ENCODE assay signal across 19 cellular contexts in the genomic region with DNA sequence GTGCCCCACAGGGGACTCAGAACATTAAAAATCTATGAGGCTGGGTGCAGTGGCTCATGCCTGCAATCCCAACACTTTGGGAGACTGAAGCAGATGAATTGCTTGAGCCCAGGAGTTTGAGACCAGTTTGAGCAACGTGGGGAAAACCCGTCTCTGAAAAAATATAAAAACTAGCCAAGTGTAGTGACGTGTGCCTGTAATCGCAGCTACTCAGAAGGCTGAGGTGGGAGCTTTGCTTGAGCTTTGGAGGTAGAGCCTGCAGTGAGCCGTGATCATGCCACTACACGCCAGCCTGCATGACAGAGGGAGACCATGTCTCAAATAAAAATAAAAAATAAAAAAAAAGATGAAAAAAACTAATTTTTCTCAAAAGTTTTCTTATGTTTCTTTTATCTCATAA.
DNase-seq lines count a peak whose midpoint lies in the region; ATAC-seq lines count a peak whose summit lies in the region.
"Had no signal": no experiment of that assay in that cellular context is flagged by ENCODE, and none has a peak within 500 bp of the region (broad histone marks: within the 10 kb centered on the region; RNA-seq: fewer than 3 reads in every experiment).

No MANE protein-coding gene starts in this region.

- no peaks in the 10 kb centered on the region for H3K9me3 Mint-ChIP-seq in activated T-helper 1 cell treated with anti-CD3 and anti-CD28 coated beads, Interleukin-12 subunit alpha, Interleukin-12 subunit beta, Interleukin-2, Interleukin-4 antibody, amounts not matched to agents 30 ng/mL and 10 ng/mL and 1 ng/mL, durations not matched to agents 14 hours and 24 hours and 36 hours
- H3K9me3 Mint-ChIP-seq: nephron had no signal

- no peaks in the 10 kb centered on the region for H3K27me3 Mint-ChIP-seq in activated T-helper 1 cell treated with anti-CD3 and anti-CD28 coated beads, Interleukin-12 subunit alpha, Interleukin-12 subunit beta, Interleukin-2, Interleukin-4 antibody, amounts not matched to agents 30 ng/mL and 10 ng/mL and 1 ng/mL, durations not matched to agents 14 hours and 24 hours and 36 hours (ENCODE audit: insufficient read depth)
- H3K27me3 Mint-ChIP-seq: activated naive CD8-positive, alpha-beta T cell; central memory CD8-positive, alpha-beta T cell had no signal

- H3K4me3 Mint-ChIP-seq in activated T-helper 1 cell treated with anti-CD3 and anti-CD28 coated beads, Interleukin-12 subunit alpha, Interleukin-12 subunit beta, Interleukin-2, Interleukin-4 antibody, amounts not matched to agents 30 ng/mL and 10 ng/mL and 1 ng/mL, durations not matched to agents 14 hours and 24 hours and 36 hours: no peak overlapping the region
- H3K4me3 Mint-ChIP-seq: activated naive CD8-positive, alpha-beta T cell; central memory CD8-positive, alpha-beta T cell; nephron had no signal

- no peaks in the 10 kb centered on the region for H3K36me3 Mint-ChIP-seq in activated T-helper 1 cell treated with anti-CD3 and anti-CD28 coated beads, Interleukin-12 subunit alpha, Interleukin-12 subunit beta, Interleukin-2, Interleukin-4 antibody, amounts not matched to agents 30 ng/mL and 10 ng/mL and 1 ng/mL, durations not matched to agents 14 hours and 24 hours and 36 hours (ENCODE audit: low read depth)
- H3K36me3 Mint-ChIP-seq: activated naive CD8-positive, alpha-beta T cell had no signal

- DNase-seq in NCI-H69 (lab: John Stamatoyannopoulos, UW) (peak; percentile 33), renal cortical epithelial cell (ENCODE audit: low read depth) (peak; percentile 38), SW 1271 (lab: John Stamatoyannopoulos, UW) (no peak), DMS79 treated with DMSO at 0.1 percent for 48 hours (lab: John Stamatoyannopoulos, UW) (no peak), activated gamma-delta T cell (lab: John Stamatoyannopoulos, UW) (no peak)
- DNase-seq in activated T-helper 1 cell treated with anti-CD3 and anti-CD28 coated beads, Interleukin-12 subunit alpha, Interleukin-12 subunit beta, Interleukin-2, Interleukin-4 antibody, amounts not matched to agents 30 ng/mL and 10 ng/mL and 1 ng/mL, durations not matched to agents 14 hours and 24 hours and 36 hours (ENCODE audit: low spot score): no peak
- DNase-seq: activated CD4-positive, CD25-positive, alpha-beta regulatory T cell; activated CD8-positive, alpha-beta memory T cell treated with anti-CD3 and anti-CD28 coated beads, Interleukin-2, amount 50 U/mL, for 48 hours; BE2C; DND-41; left ventricle myocardium superior; NCI-H1048; SK-N-SH; stomach had no signal

- H3K27ac Mint-ChIP-seq in activated T-helper 1 cell treated with anti-CD3 and anti-CD28 coated beads, Interleukin-12 subunit alpha, Interleukin-12 subunit beta, Interleukin-2, Interleukin-4 antibody, amounts not matched to agents 30 ng/mL and 10 ng/mL and 1 ng/mL, durations not matched to agents 14 hours and 24 hours and 36 hours: no peak overlapping the region
- H3K27ac Mint-ChIP-seq: activated naive CD8-positive, alpha-beta T cell had no signal

- intact Hi-C loops in activated T-helper 1 cell treated with anti-CD3 and anti-CD28 coated beads, Interleukin-12 subunit alpha, Interleukin-12 subunit beta, Interleukin-2, Interleukin-4 antibody, amounts not matched to agents 30 ng/mL and 10 ng/mL and 1 ng/mL, durations not matched to agents 14 hours and 24 hours and 36 hours (cut with micrococcal nuclease): no loop called here

- peak; percentile 55 for ATAC-seq in GM19328 (IDR thresholded peaks at IDR 0.05; ENCODE audit: unreplicated experiment)
- peak; percentile 86 for ATAC-seq in HG02642 (IDR thresholded peaks at IDR 0.05; ENCODE audit: poor library complexity, unreplicated experiment)
- ATAC-seq: left ventricle myocardium superior had no signal

- H3K4me1 Mint-ChIP-seq in activated T-helper 1 cell treated with anti-CD3 and anti-CD28 coated beads, Interleukin-12 subunit alpha, Interleukin-12 subunit beta, Interleukin-2, Interleukin-4 antibody, amounts not matched to agents 30 ng/mL and 10 ng/mL and 1 ng/mL, durations not matched to agents 14 hours and 24 hours and 36 hours (ENCODE audit: low read depth): no peaks in the 10 kb centered on the region
- H3K4me1 Mint-ChIP-seq: central memory CD8-positive, alpha-beta T cell had no signal

Comparison
In these comparisons a context has a peak if more than half of its experiments do, and no peak if none do; other contexts are left out.
1. DNase-seq: peak in NCI-H69 (single experiment) and renal cortical epithelial cell (single experiment); none in SW 1271 (0 of 2), activated T-helper 1 cell treated with anti-CD3 and anti-CD28 coated beads, Interleukin-12 subunit alpha, Interleukin-12 subunit beta, Interleukin-2, Interleukin-4 antibody, amounts not matched to agents 30 ng/mL and 10 ng/mL and 1 ng/mL, durations not matched to agents 14 hours and 24 hours and 36 hours (single experiment), DMS79 treated with DMSO at 0.1 percent for 48 hours (single experiment) and activated gamma-delta T cell (single experiment).